In genomic region chr13:36745436-36745835, GRCh38 we compare ENCODE assay signal across 26 cellular contexts.
"Had no signal": no experiment of that assay in that cellular context is flagged by ENCODE, and none has a peak within 500 bp of the region (broad histone marks: within the 10 kb centered on the region; RNA-seq: fewer than 3 reads in every experiment).

No MANE protein-coding gene starts in this region.

- H3K27me3 ChIP-seq: ovary, right atrium auricular region, right lobe of liver, tibial nerve, uterus had no signal

- H3K4me2 ChIP-seq: smooth muscle cell had no signal

- H3K36me3 ChIP-seq: left ventricle myocardium inferior, ovary, right atrium auricular region, right lobe of liver, tibial nerve, uterus had no signal

- H3K27ac ChIP-seq: left ventricle myocardium inferior, ovary, right atrium auricular region, right lobe of liver, tibial nerve had no signal

- H3K27ac Mint-ChIP-seq: immature natural killer cell; naive B cell; natural killer cell; progenitor cell of endocrine pancreas; stimulated activated memory B cell treated with anti-CD40 and anti-IgM and Interleukin-4, amounts not matched to agents 10 μg/mL and 1 μg/mL and 100 μg/mL, for 72 hours; stimulated activated naive CD8-positive, alpha-beta T cell treated with anti-CD3 and anti-CD28 coated beads, Interleukin-15, amount 100 ng/mL, for 72 hours; type B pancreatic cell had no signal

- H3K36me3 Mint-ChIP-seq: immature natural killer cell; mesothelial cell of epicardium; naive B cell; natural killer cell; stimulated activated memory B cell treated with anti-CD40 and anti-IgM and Interleukin-4, amounts not matched to agents 10 μg/mL and 1 μg/mL and 100 μg/mL, for 72 hours; type B pancreatic cell had no signal

- H3K4me3 ChIP-seq: left ventricle myocardium inferior, lung, ovary, right atrium auricular region, right lobe of liver, smooth muscle cell, tibial nerve, uterus had no signal

- FAIRE-seq: islet of Langerhans had no signal

- H3K27me3 Mint-ChIP-seq: progenitor cell of endocrine pancreas; stimulated activated memory B cell treated with anti-CD40 and anti-IgM and Interleukin-4, amounts not matched to agents 10 μg/mL and 1 μg/mL and 100 μg/mL, for 72 hours; type B pancreatic cell had no signal

- H3K9me3 ChIP-seq: left ventricle myocardium inferior, ovary, right atrium auricular region, right lobe of liver, tibial nerve, uterus had no signal

- ATAC-seq: natural killer cell; right lobe of liver; stimulated activated memory B cell treated with anti-CD40 and anti-IgM and Interleukin-4, amounts not matched to agents 10 μg/mL and 1 μg/mL and 100 μg/mL, for 72 hours; stimulated activated naive CD8-positive, alpha-beta T cell treated with anti-CD3 and anti-CD28 coated beads, Interleukin-15, amount 100 ng/mL, for 72 hours had no signal

- H3K4me3 Mint-ChIP-seq: immature natural killer cell; mesothelial cell of epicardium; naive B cell; natural killer cell; stimulated activated memory B cell treated with anti-CD40 and anti-IgM and Interleukin-4, amounts not matched to agents 10 μg/mL and 1 μg/mL and 100 μg/mL, for 72 hours; stimulated activated naive CD8-positive, alpha-beta T cell treated with anti-CD3 and anti-CD28 coated beads, Interleukin-15, amount 100 ng/mL, for 72 hours; type B pancreatic cell had no signal

- H3K9me3 Mint-ChIP-seq: natural killer cell; stimulated activated memory B cell treated with anti-CD40 and anti-IgM and Interleukin-4, amounts not matched to agents 10 μg/mL and 1 μg/mL and 100 μg/mL, for 72 hours; stimulated activated naive CD8-positive, alpha-beta T cell treated with anti-CD3 and anti-CD28 coated beads, Interleukin-15, amount 100 ng/mL, for 72 hours; type B pancreatic cell had no signal

- DNase-seq: hypothalamus; immature natural killer cell; kidney; left ventricle myocardium inferior; mesendoderm; naive B cell; natural killer cell; ovary; right lobe of liver; stimulated activated CD4-positive, alpha-beta T cell treated with anti-CD3 and anti-CD28 coated beads, Interleukin-1b, Interleukin-23, amount 100 ng/mL, for 48 hours; stimulated activated CD4-positive, alpha-beta T cell treated with anti-CD3 and anti-CD28 coated beads, Interleukin-2, amount 100 ng/mL, for 48 hours; stimulated activated CD4-positive, alpha-beta T cell treated with anti-CD3 and anti-CD28 coated beads, Interleukin-4, amount 100 ng/mL, for 4 hours; stimulated activated CD8-positive, alpha-beta memory T cell treated with anti-CD3 and anti-CD28 coated beads, Interleukin-4, amount 100 ng/mL, for 48 hours; stimulated activated naive CD4-positive, alpha-beta T cell treated with Interleukin-2 at 50 U/mL for 16 hours; stimulated activated naive CD8-positive, alpha-beta T cell treated with anti-CD3 and anti-CD28 coated beads, Interleukin-15, amount 100 ng/mL, for 72 hours; substantia nigra; uterus had no signal

- H3K4me1 Mint-ChIP-seq: immature natural killer cell; naive B cell; natural killer cell; stimulated activated memory B cell treated with anti-CD40 and anti-IgM and Interleukin-4, amounts not matched to agents 10 μg/mL and 1 μg/mL and 100 μg/mL, for 72 hours; stimulated activated naive CD8-positive, alpha-beta T cell treated with anti-CD3 and anti-CD28 coated beads, Interleukin-15, amount 100 ng/mL, for 72 hours had no signal

- H3K4me1 ChIP-seq: left ventricle myocardium inferior, right atrium auricular region, right lobe of liver, uterus had no signal
